Comparison of ENCODE assay signal across 8 cellular contexts in the genomic region with DNA sequence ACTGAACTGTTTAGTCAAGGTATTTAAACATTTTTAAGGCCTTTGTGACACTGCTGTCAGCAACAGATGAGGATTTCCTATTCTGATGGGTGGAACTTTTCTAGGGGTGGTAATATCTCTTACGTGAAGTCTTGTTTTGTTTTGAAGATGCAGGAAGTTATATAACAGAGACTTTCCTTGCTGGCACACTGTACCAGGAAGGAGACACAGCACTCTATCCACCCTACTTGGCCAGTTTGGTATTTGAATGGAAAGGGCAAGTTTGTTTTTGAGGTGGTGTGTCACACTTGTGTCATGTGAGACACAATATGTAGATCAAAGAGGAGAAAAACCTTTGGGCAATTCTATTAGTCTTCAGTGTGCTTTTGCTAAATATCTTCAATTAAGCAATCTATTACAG. TPM values are rescaled to one million over a fixed set of nuclear protein-coding genes. Genes with fewer than 3 reads are reported as not detected.
A peak's percentile ranks its signal among the peaks of the same experiment; 100 is the strongest.
DNase-seq lines count a peak whose midpoint lies in the region; ATAC-seq, FAIRE-seq and TF ChIP-seq lines count a peak whose summit lies in the region.

No MANE protein-coding gene starts in this region.

- no peaks in the 10 kb centered on the region for H3K27me3 ChIP-seq in GM12878 (replicated peaks in 1 of 2; ENCODE audit: control insufficient read depth in 2 of 2, insufficient read depth in 2 of 2, low read length in 1 of 2)

- POLR2A ChIA-PET in GM12878 (lab: Charles Lee) = interaction anchor here (1.0 to 1.6 kb wide), 2 partner anchors 50 to 52 kb away, joined by 5 to 10 read pairs; a partner anchor contains a TSS

- H3K9me3 ChIP-seq in GM12878 (replicated peaks; ENCODE audit: control insufficient read depth, insufficient read depth, low read length) = no peaks in the 10 kb centered on the region

- RAD21 ChIA-PET in GM12878 (lab: Charles Lee; ENCODE audit: unreplicated experiment) = interaction anchor here (1.6 kb wide), 1 partner anchor 51 kb away, joined by 7 read pairs; a partner anchor contains a TSS

- CTCF ChIA-PET in GM12878 (lab: Yijun Ruan, JAX) = interaction anchor here (0.7 to 1.2 kb wide), 3 partner anchors 18 to 268 kb away, joined by 3 to 4 read pairs (median 3); a partner anchor contains a TSS

- WGBS in GM12878 (ENCODE audit: insufficient coverage, insufficient replicate concordance, low lambda C conversion rate, missing lambda C conversion rate) = 7% methylated on average over 1 of the region's 1 CpG

- no peak for TF ChIP-seq CTCF in GM12878 (IDR thresholded peaks at IDR 0.05 in 2 of 3, conservative IDR thresholded peaks at IDR 0.05 in 1 of 3; ENCODE audit: control insufficient read depth in 2 of 3, extremely low read depth in 1 of 3, insufficient read depth in 1 of 3, low read depth in 3 of 3, low read length in 3 of 3)

- peak; percentile 18 for FAIRE-seq in GM12878 (lab: Jason Lieb, UNC)

- peak overlapping the region; percentile 70 for H3K4me2 ChIP-seq in GM12878 (ENCODE audit: control insufficient read depth, insufficient read depth)

- no peaks in the 10 kb centered on the region for H3K36me3 ChIP-seq in GM12878 (ENCODE audit: control insufficient read depth in 2 of 2, insufficient read depth in 2 of 2, low read length in 1 of 2)

- ATAC-seq in GM19324 (IDR thresholded peaks at IDR 0.05; ENCODE audit: low FRiP score, unreplicated experiment) (peak; percentile 28), HG03175 (IDR thresholded peaks at IDR 0.05; ENCODE audit: unreplicated experiment) (peak; percentile 36), GM12878 (peak; percentile 71), GM21367 (IDR thresholded peaks at IDR 0.05; ENCODE audit: unreplicated experiment) (no peak)

- DNase-seq in GM12878 (ENCODE audit: low read depth, low spot score) (peak; percentile 9), DMS153 (lab: John Stamatoyannopoulos, UW) (no peak), NCI-H774 (lab: John Stamatoyannopoulos, UW) (no peak), NCI-H524 treated with DMSO at 0.1 percent for 48 hours (lab: John Stamatoyannopoulos, UW) (no peak)

- TF ChIP-seq POLR2A in GM12878 (IDR thresholded peaks at IDR 0.05; ENCODE audit: low read depth, low read length) = no peak

- SMC1A ChIA-PET in GM12878 (lab: Charles Lee; ENCODE audit: uncharacterized antibody, unreplicated experiment) = interaction anchor here (0.9 kb wide), 1 partner anchor 50 kb away, joined by 5 read pairs; no protein-coding TSS in a partner anchor

- peak overlapping the region; percentile 22; the same call in 1 of the 2 replicates for H3K9ac ChIP-seq in GM12878 (ENCODE audit: control insufficient read depth, insufficient read depth, low read length)

- peaks cover 3% of the 10 kb centered on the region; the same call in 1 of the 2 replicates for H3K4me1 ChIP-seq in GM12878 (ENCODE audit: control insufficient read depth, insufficient read depth, low read length)

- H2AFZ ChIP-seq in GM12878 (ENCODE audit: control insufficient read depth, low read depth, low read length) = peak overlapping the region; percentile 77

- intact Hi-C loops in GM12878 (cut with micrococcal nuclease; ENCODE audit: unreplicated experiment) = no loop called here

- TF ChIP-seq EP300 in GM12878 (IDR thresholded peaks at IDR 0.05; ENCODE audit: borderline replicate concordance in 1 of 2, control insufficient read depth in 1 of 2, low read depth in 2 of 2, low read length in 2 of 2) = no peak

- BruUV-seq in GM12878 (replicated peaks; lab: Mats Ljungman, UMichigan) = no TSS peak

- no peak for TF ChIP-seq RAD21 in GM12878 (IDR thresholded peaks at IDR 0.05; ENCODE audit: insufficient read depth, low read depth, low read length)

- H3K4me3 ChIP-seq in GM12878 (no peak overlapping the region), skin epidermis (no peak overlapping the region)

- no peaks in the 10 kb centered on the region for H3K79me2 ChIP-seq in GM12878 (ENCODE audit: control insufficient read depth, insufficient read depth, low read length)

- peak overlapping the region; percentile 68 for H3K27ac ChIP-seq in GM12878 (ENCODE audit: control insufficient read depth, insufficient read depth)
- H3K27ac ChIP-seq in skin epidermis = peak overlapping the region in 18 of 21 experiments; percentile 11 to 79 (median 48)

- in situ Hi-C loops in GM12878 (cut with MboI) = no loop called here

- H4K20me1 ChIP-seq in GM12878 (ENCODE audit: control insufficient read depth, insufficient read depth) = no peaks in the 10 kb centered on the region

TF ChIP-seq in GM12878, 131 proteins besides CTCF, POLR2A, EP300 and RAD21 (continues in another document):
- TF ChIP-seq TCF7 (IDR thresholded peaks at IDR 0.05; ENCODE audit: borderline replicate concordance) (no peak), GABPA (IDR thresholded peaks at IDR 0.05; ENCODE audit: low read depth) (no peak), CEBPB (IDR thresholded peaks at IDR 0.05; ENCODE audit: borderline replicate concordance in 1 of 2, low read depth in 2 of 2, low read length in 2 of 2) (no peak), GATAD2B (conservative IDR thresholded peaks at IDR 0.05; ENCODE audit: low read depth) (no peak), PML (IDR thresholded peaks at IDR 0.05; ENCODE audit: low read length) (no peak), ZNF384 (IDR thresholded peaks at IDR 0.05; ENCODE audit: borderline replicate concordance, low read depth, low read length) (no peak), SUZ12 (IDR thresholded peaks at IDR 0.05; ENCODE audit: unreplicated experiment) (no peak), MXI1 (IDR thresholded peaks at IDR 0.05; ENCODE audit: low read depth, low read length) (no peak)
- TF ChIP-seq, protein P1, sequence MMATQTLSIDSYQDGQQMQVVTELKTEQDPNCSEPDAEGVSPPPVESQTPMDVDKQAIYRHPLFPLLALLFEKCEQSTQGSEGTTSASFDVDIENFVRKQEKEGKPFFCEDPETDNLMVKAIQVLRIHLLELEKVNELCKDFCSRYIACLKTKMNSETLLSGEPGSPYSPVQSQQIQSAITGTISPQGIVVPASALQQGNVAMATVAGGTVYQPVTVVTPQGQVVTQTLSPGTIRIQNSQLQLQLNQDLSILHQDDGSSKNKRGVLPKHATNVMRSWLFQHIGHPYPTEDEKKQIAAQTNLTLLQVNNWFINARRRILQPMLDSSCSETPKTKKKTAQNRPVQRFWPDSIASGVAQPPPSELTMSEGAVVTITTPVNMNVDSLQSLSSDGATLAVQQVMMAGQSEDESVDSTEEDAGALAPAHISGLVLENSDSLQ (IDR thresholded peaks at IDR 0.05) = no peak
- TF ChIP-seq, protein P2, sequence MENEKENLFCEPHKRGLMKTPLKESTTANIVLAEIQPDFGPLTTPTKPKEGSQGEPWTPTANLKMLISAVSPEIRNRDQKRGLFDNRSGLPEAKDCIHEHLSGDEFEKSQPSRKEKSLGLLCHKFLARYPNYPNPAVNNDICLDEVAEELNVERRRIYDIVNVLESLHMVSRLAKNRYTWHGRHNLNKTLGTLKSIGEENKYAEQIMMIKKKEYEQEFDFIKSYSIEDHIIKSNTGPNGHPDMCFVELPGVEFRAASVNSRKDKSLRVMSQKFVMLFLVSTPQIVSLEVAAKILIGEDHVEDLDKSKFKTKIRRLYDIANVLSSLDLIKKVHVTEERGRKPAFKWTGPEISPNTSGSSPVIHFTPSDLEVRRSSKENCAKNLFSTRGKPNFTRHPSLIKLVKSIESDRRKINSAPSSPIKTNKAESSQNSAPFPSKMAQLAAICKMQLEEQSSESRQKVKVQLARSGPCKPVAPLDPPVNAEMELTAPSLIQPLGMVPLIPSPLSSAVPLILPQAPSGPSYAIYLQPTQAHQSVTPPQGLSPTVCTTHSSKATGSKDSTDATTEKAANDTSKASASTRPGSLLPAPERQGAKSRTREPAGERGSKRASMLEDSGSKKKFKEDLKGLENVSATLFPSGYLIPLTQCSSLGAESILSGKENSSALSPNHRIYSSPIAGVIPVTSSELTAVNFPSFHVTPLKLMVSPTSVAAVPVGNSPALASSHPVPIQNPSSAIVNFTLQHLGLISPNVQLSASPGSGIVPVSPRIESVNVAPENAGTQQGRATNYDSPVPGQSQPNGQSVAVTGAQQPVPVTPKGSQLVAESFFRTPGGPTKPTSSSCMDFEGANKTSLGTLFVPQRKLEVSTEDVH (IDR thresholded peaks at IDR 0.05; ENCODE audit: low read depth, partially characterized antibody) = no peak

RNA-seq across cellular contexts. Expression of a gene that starts 51.6 kb away (rescaled TPM):
- 246 and 247 TPM in 2 replicates for total RNA-seq in GM12878 (2013; cell fraction: nucleolus; rRNA removed)
- total RNA-seq in GM12878 (2014; rRNA removed) = 70.3 and 83.3 TPM in 2 replicates
- total RNA-seq in GM12878 (2014; rRNA removed; fragmentation: Illumina TruSeq; extraction: Trizol) = 112 and 114 TPM in 2 replicates
- total RNA-seq in GM12878 (2021) = 60.1 and 70.8 TPM in 2 replicates
- polyA plus RNA-seq in GM12878 (2011; ENCODE audit: low read depth) = 55.2 TPM
- polyA plus RNA-seq in GM12878 (2011; rRNA removed) = 54.1 and 77.4 TPM in 2 replicates
- polyA plus RNA-seq in GM12878 (2011; cell fraction: cytosol; rRNA removed) = 37.8 and 54.1 TPM in 2 replicates
- 43.3 and 52.4 TPM in 2 replicates for polyA plus RNA-seq in GM12878 (2011; cell fraction: nucleus; rRNA removed)
- polyA plus RNA-seq in GM12878 (2012) = 73.7 and 77.5 TPM in 2 replicates
- 116 and 134 TPM in 2 replicates for polyA plus RNA-seq in GM12878 (2014; fragmentation: Illumina TruSeq; extraction: Trizol)
- 10 to 100 TPM; 71.3 to 73.3 TPM for polyA plus RNA-seq in GM12878 (2014; fragmentation: Nextera tagmentation; extraction: Ambion mirVana)
- 66.7 and 70.0 TPM in 2 replicates for polyA plus RNA-seq in GM12878 (2014; rRNA removed)
- 100 to 1,000 TPM; 123 to 130 TPM for polyA plus RNA-seq in GM12878 (2016; fragmentation: Nextera tagmentation; extraction: Ambion mirVana)
- 31.1 and 34.8 TPM in 2 replicates for polyA minus RNA-seq in GM12878 (2011; rRNA and poly(A)+ RNA removed)
- 17.0 and 28.3 TPM in 2 replicates for polyA minus RNA-seq in GM12878 (2011; cell fraction: cytosol; rRNA and poly(A)+ RNA removed)
- 28.9 and 44.6 TPM in 2 replicates for polyA minus RNA-seq in GM12878 (2011; cell fraction: nucleus; rRNA and poly(A)+ RNA removed)

RNA-seq across cellular contexts. Expression of a gene that starts 56.0 kb away (rescaled TPM):
- 105 and 106 TPM in 2 replicates for total RNA-seq in GM12878 (2013; cell fraction: nucleolus; rRNA removed)
- total RNA-seq in GM12878 (2014; rRNA removed) (61.6 and 67.1 TPM in 2 replicates), GM12878 (2014; rRNA removed; fragmentation: Illumina TruSeq; extraction: Trizol) (89.9 and 96.5 TPM in 2 replicates), GM12878 (2021) (46.9 and 48.0 TPM in 2 replicates)
- 18.3 TPM for polyA plus RNA-seq in GM12878 (2011; ENCODE audit: low read depth)
- polyA plus RNA-seq in GM12878 (2011; rRNA removed) (53.5 and 80.6 TPM in 2 replicates), GM12878 (2014; fragmentation: Illumina TruSeq; extraction: Trizol) (76.7 and 125 TPM in 2 replicates), GM12878 (2014; fragmentation: Nextera tagmentation; extraction: Ambion mirVana) (10 to 100 TPM; 38.5 to 39.9 TPM), GM12878 (2014; rRNA removed) (44.4 and 57.3 TPM in 2 replicates), GM12878 (2016; fragmentation: Nextera tagmentation; extraction: Ambion mirVana) (10 to 100 TPM; 34.3 to 38.8 TPM)
- polyA plus RNA-seq in GM12878 (2011; cell fraction: cytosol; rRNA removed) = 15.3 and 22.6 TPM in 2 replicates
- polyA plus RNA-seq in GM12878 (2011; cell fraction: nucleus; rRNA removed) = 36.8 and 50.4 TPM in 2 replicates
- 24.1 and 28.8 TPM in 2 replicates for polyA plus RNA-seq in GM12878 (2012)
- 35.4 and 47.5 TPM in 2 replicates for polyA minus RNA-seq in GM12878 (2011; rRNA and poly(A)+ RNA removed)
- polyA minus RNA-seq in GM12878 (2011; cell fraction: cytosol; rRNA and poly(A)+ RNA removed) = 29.5 and 34.0 TPM in 2 replicates
- 13.9 and 29.7 TPM in 2 replicates for polyA minus RNA-seq in GM12878 (2011; cell fraction: nucleus; rRNA and poly(A)+ RNA removed)
